1 cellular context compared by ENCODE assay signal in the genomic region with DNA sequence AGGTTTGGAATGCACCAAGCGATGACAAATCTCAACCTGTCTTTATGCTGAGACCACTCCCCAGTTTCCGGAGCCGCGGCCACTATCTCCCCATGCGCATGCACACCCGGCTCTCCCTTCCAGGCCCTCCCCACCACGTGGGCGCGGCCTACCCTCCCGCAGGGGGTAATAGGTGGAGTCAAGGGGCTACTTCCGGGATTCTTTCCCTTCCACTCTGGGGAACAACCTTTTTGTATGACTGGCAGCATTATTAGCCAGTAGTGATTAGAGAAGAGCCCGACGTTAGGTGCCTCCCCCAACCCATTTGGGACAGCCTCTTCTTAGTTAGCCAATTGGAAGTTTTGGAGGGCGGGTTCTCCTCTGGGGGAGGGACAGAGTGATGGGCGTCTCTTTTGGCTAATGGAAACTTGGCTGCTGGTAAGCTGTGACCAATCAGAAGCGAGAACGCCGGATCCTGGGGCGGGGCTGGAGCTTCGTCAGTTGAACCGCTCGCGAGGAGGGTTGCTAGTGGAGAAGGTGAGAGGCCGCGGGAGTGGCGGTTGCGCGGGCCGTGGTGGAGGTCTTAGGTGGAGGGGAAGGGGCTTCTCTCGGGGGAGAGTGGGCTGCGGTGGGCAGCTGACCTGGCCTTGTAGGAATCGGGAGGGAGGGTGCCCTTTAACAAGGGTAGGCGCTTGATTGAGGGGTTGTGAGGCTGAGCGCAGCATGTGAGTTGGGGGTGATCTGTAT.
TF ChIP-seq lines count a peak whose summit lies in the region.

A gene with protein sequence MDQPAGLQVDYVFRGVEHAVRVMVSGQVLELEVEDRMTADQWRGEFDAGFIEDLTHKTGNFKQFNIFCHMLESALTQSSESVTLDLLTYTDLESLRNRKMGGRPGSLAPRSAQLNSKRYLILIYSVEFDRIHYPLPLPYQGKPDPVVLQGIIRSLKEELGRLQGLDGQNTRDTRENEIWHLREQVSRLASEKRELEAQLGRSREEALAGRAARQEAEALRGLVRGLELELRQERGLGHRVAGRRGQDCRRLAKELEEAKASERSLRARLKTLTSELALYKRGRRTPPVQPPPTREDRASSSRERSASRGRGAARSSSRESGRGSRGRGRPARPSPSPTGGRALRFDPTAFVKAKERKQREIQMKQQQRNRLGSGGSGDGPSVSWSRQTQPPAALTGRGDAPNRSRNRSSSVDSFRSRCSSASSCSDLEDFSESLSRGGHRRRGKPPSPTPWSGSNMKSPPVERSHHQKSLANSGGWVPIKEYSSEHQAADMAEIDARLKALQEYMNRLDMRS (plus strand): TSS at position 479 of the 726 bp plus-strand sequence. CDS start 7,552 bp downstream, outside the sequence.

TF ChIP-seq in A549, 52 proteins besides CTCF, POLR2A, EP300 and RAD21 (continued from another document):
- TF ChIP-seq, protein P1, sequence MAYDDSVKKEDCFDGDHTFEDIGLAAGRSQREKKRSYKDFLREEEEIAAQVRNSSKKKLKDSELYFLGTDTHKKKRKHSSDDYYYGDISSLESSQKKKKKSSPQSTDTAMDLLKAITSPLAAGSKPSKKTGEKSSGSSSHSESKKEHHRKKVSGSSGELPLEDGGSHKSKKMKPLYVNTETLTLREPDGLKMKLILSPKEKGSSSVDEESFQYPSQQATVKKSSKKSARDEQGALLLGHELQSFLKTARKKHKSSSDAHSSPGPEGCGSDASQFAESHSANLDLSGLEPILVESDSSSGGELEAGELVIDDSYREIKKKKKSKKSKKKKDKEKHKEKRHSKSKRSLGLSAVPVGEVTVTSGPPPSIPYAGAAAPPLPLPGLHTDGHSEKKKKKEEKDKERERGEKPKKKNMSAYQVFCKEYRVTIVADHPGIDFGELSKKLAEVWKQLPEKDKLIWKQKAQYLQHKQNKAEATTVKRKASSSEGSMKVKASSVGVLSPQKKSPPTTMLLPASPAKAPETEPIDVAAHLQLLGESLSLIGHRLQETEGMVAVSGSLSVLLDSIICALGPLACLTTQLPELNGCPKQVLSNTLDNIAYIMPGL (CRISPR knock-in tag; IDR thresholded peaks at IDR 0.05; ENCODE audit: borderline replicate concordance), result no peak
